2 cellular contexts compared by ENCODE assay signal in the genomic region with DNA sequence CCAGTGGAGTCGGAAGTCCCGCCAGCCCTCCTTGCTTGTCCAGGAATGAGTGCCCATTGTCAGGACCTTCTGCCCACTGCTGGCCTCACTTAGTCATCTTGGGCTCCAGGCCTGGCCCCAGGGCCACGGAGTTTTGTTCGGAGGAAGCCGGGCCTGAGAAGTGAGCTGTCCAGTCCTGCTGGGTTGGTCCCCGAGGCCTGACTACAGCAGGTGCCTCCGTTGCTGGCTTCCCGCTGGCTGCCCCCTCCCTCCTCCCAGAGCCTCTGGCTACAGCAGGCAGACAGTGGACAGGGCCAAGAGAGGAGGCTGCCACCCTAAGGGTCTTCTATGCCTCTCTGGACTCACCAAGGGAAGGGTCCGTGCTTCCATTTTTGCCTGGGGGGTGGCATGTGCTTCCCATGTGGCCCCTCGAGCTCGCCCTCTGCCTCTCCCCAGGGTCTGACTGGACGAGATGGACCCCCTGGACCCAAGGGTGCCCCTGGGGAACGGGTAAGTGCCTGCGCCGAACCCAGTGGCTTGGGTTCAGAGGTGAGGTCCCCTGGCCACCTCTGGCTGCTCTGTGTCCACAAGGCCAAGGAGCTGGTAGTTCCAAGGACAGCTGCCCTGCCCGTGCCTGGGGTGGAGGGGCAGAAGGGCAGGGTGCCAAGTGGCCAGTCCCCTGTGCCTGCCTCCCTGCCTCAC.
TF ChIP-seq lines count a peak whose summit lies in the region.

No MANE protein-coding gene starts in this region.

TF ChIP-seq in HEK293, 187 proteins besides CTCF, POLR2A, EP300 and RAD21:
- no peak for TF ChIP-seq ZNF629 (tag by site-specific recombination; IDR thresholded peaks at IDR 0.05)
- TF ChIP-seq ZBTB10 (tag by site-specific recombination; IDR thresholded peaks at IDR 0.05), result peak; percentile 42; the same call in 1 of the 2 replicates
- TF ChIP-seq FEZF1 (tag by site-specific recombination; IDR thresholded peaks at IDR 0.05), result no peak
- TF ChIP-seq, protein P1, sequence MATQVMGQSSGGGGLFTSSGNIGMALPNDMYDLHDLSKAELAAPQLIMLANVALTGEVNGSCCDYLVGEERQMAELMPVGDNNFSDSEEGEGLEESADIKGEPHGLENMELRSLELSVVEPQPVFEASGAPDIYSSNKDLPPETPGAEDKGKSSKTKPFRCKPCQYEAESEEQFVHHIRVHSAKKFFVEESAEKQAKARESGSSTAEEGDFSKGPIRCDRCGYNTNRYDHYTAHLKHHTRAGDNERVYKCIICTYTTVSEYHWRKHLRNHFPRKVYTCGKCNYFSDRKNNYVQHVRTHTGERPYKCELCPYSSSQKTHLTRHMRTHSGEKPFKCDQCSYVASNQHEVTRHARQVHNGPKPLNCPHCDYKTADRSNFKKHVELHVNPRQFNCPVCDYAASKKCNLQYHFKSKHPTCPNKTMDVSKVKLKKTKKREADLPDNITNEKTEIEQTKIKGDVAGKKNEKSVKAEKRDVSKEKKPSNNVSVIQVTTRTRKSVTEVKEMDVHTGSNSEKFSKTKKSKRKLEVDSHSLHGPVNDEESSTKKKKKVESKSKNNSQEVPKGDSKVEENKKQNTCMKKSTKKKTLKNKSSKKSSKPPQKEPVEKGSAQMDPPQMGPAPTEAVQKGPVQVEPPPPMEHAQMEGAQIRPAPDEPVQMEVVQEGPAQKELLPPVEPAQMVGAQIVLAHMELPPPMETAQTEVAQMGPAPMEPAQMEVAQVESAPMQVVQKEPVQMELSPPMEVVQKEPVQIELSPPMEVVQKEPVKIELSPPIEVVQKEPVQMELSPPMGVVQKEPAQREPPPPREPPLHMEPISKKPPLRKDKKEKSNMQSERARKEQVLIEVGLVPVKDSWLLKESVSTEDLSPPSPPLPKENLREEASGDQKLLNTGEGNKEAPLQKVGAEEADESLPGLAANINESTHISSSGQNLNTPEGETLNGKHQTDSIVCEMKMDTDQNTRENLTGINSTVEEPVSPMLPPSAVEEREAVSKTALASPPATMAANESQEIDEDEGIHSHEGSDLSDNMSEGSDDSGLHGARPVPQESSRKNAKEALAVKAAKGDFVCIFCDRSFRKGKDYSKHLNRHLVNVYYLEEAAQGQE (tag by site-specific recombination; IDR thresholded peaks at IDR 0.05), result peak; percentile 63; the same call in 1 of the 2 replicates
- TF ChIP-seq BCL11A (tag by site-specific recombination; IDR thresholded peaks at IDR 0.05; ENCODE audit: low read depth), result peak; percentile 58; the same call in 1 of the 2 replicates
- TF ChIP-seq HIC1 (tag by site-specific recombination; IDR thresholded peaks at IDR 0.05), result peak; percentile 17; the same call in 1 of the 2 replicates
- peak; percentile 57 for TF ChIP-seq ZIC2 (tag by site-specific recombination; IDR thresholded peaks at IDR 0.05)
- 0 out of 2 replicates have a peak, but pooled peaks have one; percentile 20 for TF ChIP-seq ZNF423 (tag by site-specific recombination; IDR thresholded peaks at IDR 0.05)
- TF ChIP-seq ZNF391 (tag by site-specific recombination; IDR thresholded peaks at IDR 0.05; ENCODE audit: borderline replicate concordance, low read depth), result no peak
- no peak for TF ChIP-seq REPIN1 (tag by site-specific recombination; IDR thresholded peaks at IDR 0.05; ENCODE audit: low read depth)
- no peak for TF ChIP-seq ZNF555 (tag by site-specific recombination; conservative IDR thresholded peaks at IDR 0.05)
TF ChIP-seq in HEK293: peak in this region for 6.

TF ChIP-seq in SK-N-SH, 30 proteins besides CTCF, POLR2A, EP300 and RAD21:
- no peak for TF ChIP-seq CHD2 (IDR thresholded peaks at IDR 0.05; ENCODE audit: low read length, partially characterized antibody)
- TF ChIP-seq, protein P1 (IDR thresholded peaks at IDR 0.05; ENCODE audit: low read depth, low read length), result peak; percentile 61; the same call in 1 of the 2 replicates
